Comparison of ENCODE assay signal across 8 cellular contexts in genomic region chr1:163174524-163175437, GRCh38. TPM values are rescaled to one million over a fixed set of nuclear protein-coding genes. Genes with fewer than 3 reads are reported as not detected.
DNase-seq lines count a peak whose midpoint lies in the region; ATAC-seq and TF ChIP-seq lines count a peak whose summit lies in the region.

No MANE protein-coding gene starts in this region.

- no peaks in the 10 kb centered on the region for H3K36me3 Mint-ChIP-seq in CD8-positive, alpha-beta T cell
- H3K36me3 Mint-ChIP-seq in activated CD4-positive, alpha-beta T cell treated with anti-CD3 and anti-CD28 coated beads, Interleukin-2, amount 10 ng/mL, durations not matched to agents 24 days and 14 days (ENCODE audit: low read depth) = no peaks in the 10 kb centered on the region

- H3K27me3 Mint-ChIP-seq in CD8-positive, alpha-beta T cell (ENCODE audit: low read depth) = peaks cover 7% of the 10 kb centered on the region
- peaks cover 4% of the 10 kb centered on the region for H3K27me3 Mint-ChIP-seq in activated CD4-positive, alpha-beta T cell treated with anti-CD3 and anti-CD28 coated beads, Interleukin-2, amount 10 ng/mL, durations not matched to agents 24 days and 14 days

- POLR2A ChIA-PET in CD8-positive, alpha-beta T cell (lab: Charles Lee) = no interaction called here
- POLR2A ChIA-PET in HCT116 (lab: Charles Lee) = no interaction called here

- intact Hi-C loops in CD8-positive, alpha-beta T cell (cut with DNase I, micrococcal nuclease) = loop anchor here (2.0 to 10.0 kb wide), 3 partner anchors 326 to 1120 kb away; no protein-coding TSS in a partner anchor
- intact Hi-C loops in HCT116 (cut with micrococcal nuclease) = loop anchor here (1.0 to 5.0 kb wide), 5 partner anchors 102 to 320 kb away; no protein-coding TSS in a partner anchor
- intact Hi-C loops in activated CD4-positive, alpha-beta T cell treated with anti-CD3 and anti-CD28 coated beads, Interleukin-2, amount 10 ng/mL, durations not matched to agents 24 days and 14 days (cut with micrococcal nuclease) = loop anchor here (5.0 kb wide), 2 partner anchors 102 to 327 kb away; no protein-coding TSS in a partner anchor
- intact Hi-C loops in mucosa of descending colon (cut with DNase I, micrococcal nuclease) = loop anchor here (10.0 kb wide), 2 partner anchors 100 to 300 kb away; no protein-coding TSS in a partner anchor

- H3K4me3 ChIP-seq in CD8-positive, alpha-beta T cell (ENCODE audit: low read depth, low read length) = no peak overlapping the region
- no peak overlapping the region for H3K4me3 ChIP-seq in HCT116 (replicated peaks in 1 of 2; ENCODE audit: low read depth in 1 of 2, low read length in 2 of 2)
- no peak overlapping the region for H3K4me3 ChIP-seq in epithelial cell of esophagus (ENCODE audit: low read length)
- H3K4me3 ChIP-seq in mucosa of descending colon = no peak overlapping the region
- peak overlapping the region; percentile 56 for H3K4me3 ChIP-seq in thoracic aorta

- no peak overlapping the region for H3K9ac ChIP-seq in HCT116 (ENCODE audit: low read length)

- no peak for ATAC-seq in CD8-positive, alpha-beta T cell
- ATAC-seq in HCT116 (peak; percentile 85), mucosa of descending colon (peak; percentile 35), thoracic aorta (ENCODE audit: insufficient number of reproducible peaks, low FRiP score, low read depth) (peak; percentile 33), GM18873 (IDR thresholded peaks at IDR 0.05; ENCODE audit: low FRiP score, unreplicated experiment) (no peak)

- CTCF ChIA-PET in CD8-positive, alpha-beta T cell (lab: Charles Lee) = interaction anchor here (0.6 to 1.6 kb wide), 4 partner anchors 12 to 322 kb away, joined by 3 to 4 read pairs (median 3); no protein-coding TSS in a partner anchor
- CTCF ChIA-PET in HCT116 (lab: Charles Lee) = interaction anchor here (0.6 to 2.8 kb wide), 13 partner anchors 13 to 327 kb away, joined by 3 to 19 read pairs (median 3); no protein-coding TSS in a partner anchor

- H3K79me2 ChIP-seq in HCT116 (ENCODE audit: insufficient read depth, low read length) = no peaks in the 10 kb centered on the region

- TF ChIP-seq RAD21 in HCT116 (IDR thresholded peaks at IDR 0.05; ENCODE audit: low read depth) = peak; percentile 84

- no peak overlapping the region for H2AFZ ChIP-seq in HCT116 (ENCODE audit: low read depth, low read length, poor library complexity, severe bottlenecking)

- no peaks in the 10 kb centered on the region for H3K4me1 ChIP-seq in CD8-positive, alpha-beta T cell (ENCODE audit: insufficient read depth, low read length)
- H3K4me1 ChIP-seq in HCT116 (ENCODE audit: control insufficient read depth in 1 of 2, insufficient read depth in 2 of 2, low read length in 2 of 2) (no peaks in the 10 kb centered on the region), mucosa of descending colon (ENCODE audit: low read depth) (no peaks in the 10 kb centered on the region), thoracic aorta (ENCODE audit: control insufficient read depth in 1 of 2, low read depth in 2 of 2) (peaks cover 24 to 96% of the 10 kb centered on the region in 2 donors)

- H3K4me3 Mint-ChIP-seq in CD8-positive, alpha-beta T cell = no peak overlapping the region
- no peak overlapping the region for H3K4me3 Mint-ChIP-seq in activated CD4-positive, alpha-beta T cell treated with anti-CD3 and anti-CD28 coated beads, Interleukin-2, amount 10 ng/mL, durations not matched to agents 24 days and 14 days

- peak overlapping the region; percentile 22 for H3K4me2 ChIP-seq in HCT116 (ENCODE audit: low read length)

- H3K9me3 Mint-ChIP-seq in CD8-positive, alpha-beta T cell = no peaks in the 10 kb centered on the region
- H3K9me3 Mint-ChIP-seq in activated CD4-positive, alpha-beta T cell treated with anti-CD3 and anti-CD28 coated beads, Interleukin-2, amount 10 ng/mL, durations not matched to agents 24 days and 14 days = no peaks in the 10 kb centered on the region

- no peak overlapping the region for H3K27ac ChIP-seq in CD8-positive, alpha-beta T cell (ENCODE audit: low read depth, low read length)
- H3K27ac ChIP-seq in HCT116 (ENCODE audit: low read depth, low read length) (no peak overlapping the region), thoracic aorta (peak overlapping the region; percentile 87)

- H4K20me1 ChIP-seq in HCT116 (ENCODE audit: insufficient read depth) = no peaks in the 10 kb centered on the region

- H3K4me1 Mint-ChIP-seq in CD8-positive, alpha-beta T cell (ENCODE audit: low read depth) = no peaks in the 10 kb centered on the region
- H3K4me1 Mint-ChIP-seq in activated CD4-positive, alpha-beta T cell treated with anti-CD3 and anti-CD28 coated beads, Interleukin-2, amount 10 ng/mL, durations not matched to agents 24 days and 14 days = no peaks in the 10 kb centered on the region

- no TSS peak for BruUV-seq in HCT116 (replicated peaks; lab: Mats Ljungman, UMichigan)

- no peaks in the 10 kb centered on the region for H3K36me3 ChIP-seq in CD8-positive, alpha-beta T cell (ENCODE audit: insufficient read depth, low read length)
- H3K36me3 ChIP-seq in HCT116 (ENCODE audit: control insufficient read depth in 1 of 2, insufficient read depth in 2 of 2, low read length in 2 of 2) (no peaks in the 10 kb centered on the region), mucosa of descending colon (ENCODE audit: low read depth) (no peaks in the 10 kb centered on the region), thoracic aorta (no peaks in the 10 kb centered on the region)

- H3K9me2 ChIP-seq in HCT116 (ENCODE audit: insufficient read depth) = no peaks in the 10 kb centered on the region

- peak; percentile 14 for TF ChIP-seq CTCF in CD8-positive, alpha-beta T cell (IDR thresholded peaks at IDR 0.05)
- TF ChIP-seq CTCF in HCT116 (IDR thresholded peaks at IDR 0.05 in 2 of 3, conservative IDR thresholded peaks at IDR 0.05 in 1 of 3; ENCODE audit: borderline replicate concordance in 1 of 3, insufficient read depth in 1 of 3, low read depth in 2 of 3, low read length in 2 of 3) (peak; percentile 83 to 93 (median 89)), epithelial cell of esophagus (IDR thresholded peaks at IDR 0.05; ENCODE audit: insufficient read depth, low read depth, low read length, missing control alignments) (peak; percentile 88), mucosa of descending colon (IDR thresholded peaks at IDR 0.05) (peak; percentile 56), thoracic aorta (IDR thresholded peaks at IDR 0.05) (peak; percentile 87)

- no peak overlapping the region for H3K27ac Mint-ChIP-seq in CD8-positive, alpha-beta T cell
- H3K27ac Mint-ChIP-seq in activated CD4-positive, alpha-beta T cell treated with anti-CD3 and anti-CD28 coated beads, Interleukin-2, amount 10 ng/mL, durations not matched to agents 24 days and 14 days = no peak overlapping the region

- RAD21 ChIA-PET in HCT116 (lab: Charles Lee; ENCODE audit: low non-redundant PET in 1 of 2, low total read pairs in 2 of 2, uncharacterized antibody in 2 of 2, unreplicated experiment in 2 of 2) = interaction anchor here in 1 of 2 experiments (0.6 kb wide), 1 partner anchor 141 kb away, joined by 3 read pairs; no protein-coding TSS in a partner anchor

- TF ChIP-seq POLR2A in HCT116 (IDR thresholded peaks at IDR 0.05; ENCODE audit: borderline replicate concordance, extremely low read depth, insufficient read depth, insufficient read length) = no peak

- H3K27me3 ChIP-seq in CD8-positive, alpha-beta T cell (ENCODE audit: insufficient read depth, low read length) = no peaks in the 10 kb centered on the region
- H3K27me3 ChIP-seq in HCT116 (ENCODE audit: insufficient read depth, low read length) (no peaks in the 10 kb centered on the region), thoracic aorta (replicated peaks; ENCODE audit: insufficient read depth) (no peaks in the 10 kb centered on the region)

- DNase-seq in CD8-positive, alpha-beta T cell = peak in 4 of 7 experiments; percentile 1 to 24 (median 22)
- DNase-seq in HCT116 (ENCODE audit: low read depth, low spot score) (peak; percentile 32), NCI-H345 (lab: John Stamatoyannopoulos, UW) (peak; percentile 58), epithelial cell of esophagus (ENCODE audit: low read depth) (peak; percentile 61), mucosa of descending colon (peak; percentile 29 to 72 (median 62)), thoracic aorta (ENCODE audit: low spot score) (peak; percentile 31)
- peak; percentile 78 for DNase-seq in activated CD4-positive, alpha-beta T cell treated with anti-CD3 and anti-CD28 coated beads, Interleukin-2, amount 10 ng/mL, durations not matched to agents 24 days and 14 days

- H3K9me3 ChIP-seq in CD8-positive, alpha-beta T cell (ENCODE audit: low read length) = no peaks in the 10 kb centered on the region
- H3K9me3 ChIP-seq in HCT116 (ENCODE audit: control insufficient read depth in 1 of 2, insufficient read depth in 1 of 2, low read depth in 1 of 2, low read length in 2 of 2) (no peaks in the 10 kb centered on the region), mucosa of descending colon (no peaks in the 10 kb centered on the region), thoracic aorta (no peaks in the 10 kb centered on the region)

TF ChIP-seq in HCT116, 20 proteins besides CTCF, POLR2A, EP300 and RAD21 (continues in another document):
- no peak for TF ChIP-seq ZNF274 (IDR thresholded peaks at IDR 0.05; ENCODE audit: low read depth, low read length)
- TF ChIP-seq EZH2phosphoT487 (IDR thresholded peaks at IDR 0.05; ENCODE audit: borderline replicate concordance) = no peak
- TF ChIP-seq SP1 (IDR thresholded peaks at IDR 0.05; ENCODE audit: low read depth) = no peak
- no peak for TF ChIP-seq CBX3 (IDR thresholded peaks at IDR 0.05; ENCODE audit: low read depth)
- TF ChIP-seq MAX (IDR thresholded peaks at IDR 0.05) = no peak
- no peak for TF ChIP-seq YY1 (IDR thresholded peaks at IDR 0.05; ENCODE audit: extremely low read depth, insufficient replicate concordance, low read depth, low read length)
- TF ChIP-seq ATF3 (IDR thresholded peaks at IDR 0.05) = no peak
- no peak for TF ChIP-seq CEBPB (IDR thresholded peaks at IDR 0.05; ENCODE audit: low read depth)
- TF ChIP-seq JUND (IDR thresholded peaks at IDR 0.05) = no peak
- TF ChIP-seq TCF7L2 (IDR thresholded peaks at IDR 0.05; ENCODE audit: borderline replicate concordance, extremely low read depth, insufficient read depth, insufficient read length) = no peak

RNA-seq across cellular contexts. Expression of gene RGS5, which starts 27.9 kb away (rescaled TPM):
- 1 to 10 TPM in 1 of 2 experiments, under 1 TPM in 1; 0.71 to 1.2 TPM for total RNA-seq in CD8-positive, alpha-beta T cell
- total RNA-seq in HCT116 (2021; ENCODE audit: unreplicated experiment) (4.6 TPM), mucosa of descending colon (100 to 1,000 TPM in 1 of 3 donors, 10 to 100 TPM in 2; 22.0 to 156 (median 23.4) TPM), thoracic aorta (1,000 to 10,000 TPM; 1,210 to 1,385 TPM)
- polyA plus RNA-seq in HCT116 (2012) = 1.3 and 3.5 TPM in 2 replicates
- 0.95 and 2.8 TPM in 2 replicates for total RNA-seq in activated CD4-positive, alpha-beta T cell treated with anti-CD3 and anti-CD28 coated beads, Interleukin-2, amount 10 ng/mL, durations not matched to agents 24 days and 14 days

Comparison
In these comparisons a context has a peak if more than half of its experiments do, and no peak if none do; other contexts are left out.
1. ATAC-seq: peak in HCT116 (single experiment), mucosa of descending colon (single experiment) and thoracic aorta (single experiment); none in CD8-positive, alpha-beta T cell (single experiment) and GM18873 (single experiment).
2. DNase-seq: peak in every context shown above with its lines; median percentile 78 in activated CD4-positive, alpha-beta T cell treated with anti-CD3 and anti-CD28 coated beads, Interleukin-2, amount 10 ng/mL, durations not matched to agents 24 days and 14 days; 62 in mucosa of descending colon; 61 in epithelial cell of esophagus; 58 in NCI-H345; 32 in HCT116; 31 in thoracic aorta; 22 in CD8-positive, alpha-beta T cell.
3. H3K27ac ChIP-seq: peak in thoracic aorta (2 of 2); none in CD8-positive, alpha-beta T cell (single experiment) and HCT116 (single experiment).
4. CTCF ChIP-seq: peak in every context shown above with its lines; median percentile 89 in HCT116; 88 in epithelial cell of esophagus; 87 in thoracic aorta; 56 in mucosa of descending colon; 14 in CD8-positive, alpha-beta T cell.
5. RNA of gene RGS5, which starts 27.9 kb away (total RNA-seq): 1,210 to 1,385 TPM in thoracic aorta; 22.0 to 156 TPM in mucosa of descending colon, 4.6 TPM in HCT116 (single experiment), 0.95 to 2.8 TPM in activated CD4-positive, alpha-beta T cell treated with anti-CD3 and anti-CD28 coated beads, Interleukin-2, amount 10 ng/mL, durations not matched to agents 24 days and 14 days and 0.71 to 1.2 TPM in CD8-positive, alpha-beta T cell; every median in the first group is over 4 times any median in the second.